ENCODE assay signal across 27 cellular contexts in the genomic region with DNA sequence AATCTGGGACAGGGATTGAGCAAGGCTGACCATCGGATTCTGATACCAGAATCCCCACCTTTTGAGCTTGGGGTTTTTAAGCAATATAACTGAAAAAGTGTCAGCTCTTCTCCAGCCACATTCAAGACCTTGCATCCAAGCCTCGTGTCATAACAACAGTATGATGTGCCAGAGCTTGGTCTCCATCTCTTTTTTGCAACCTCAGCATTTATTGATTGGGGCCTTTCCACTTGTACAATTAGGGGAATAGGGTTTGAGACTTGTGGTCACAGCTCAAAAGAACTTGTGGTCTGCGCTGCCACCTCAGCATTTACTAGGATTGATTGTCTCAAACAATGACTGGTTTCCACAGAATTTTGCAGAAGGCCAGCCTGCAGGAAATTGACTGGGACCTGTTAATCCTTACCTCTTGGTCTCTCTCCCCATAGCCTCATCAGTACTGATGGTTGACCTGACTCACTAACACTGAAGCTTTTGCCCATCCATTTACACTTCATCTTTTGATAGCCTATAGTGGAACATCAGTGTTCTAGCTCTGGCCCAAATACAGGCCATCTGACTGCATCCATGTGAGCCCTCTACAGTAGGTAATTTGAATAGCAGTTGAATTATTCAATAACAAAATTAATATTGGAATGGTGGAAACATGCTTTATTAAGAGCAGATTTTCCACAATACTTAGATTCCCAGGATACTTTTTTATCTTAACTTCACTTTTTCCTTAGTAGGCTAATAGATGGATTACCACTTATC.
A peak's percentile ranks its signal among the peaks of the same experiment; 100 is the strongest.
DNase-seq lines count a peak whose midpoint lies in the region; ATAC-seq and TF ChIP-seq lines count a peak whose summit lies in the region.
"Had no signal": no experiment of that assay in that cellular context is flagged by ENCODE, and none has a peak within 500 bp of the region (broad histone marks: within the 10 kb centered on the region; RNA-seq: fewer than 3 reads in every experiment).

No MANE protein-coding gene starts in this region.

- H3K27ac Mint-ChIP-seq in HFFc6, result no peak overlapping the region
- H3K27ac Mint-ChIP-seq: activated CD8-positive, alpha-beta memory T cell treated with anti-CD3 and anti-CD28 coated beads, Interleukin-2, amount 10 ng/mL, durations not matched to agents 7 days and 5 days; activated naive CD8-positive, alpha-beta T cell treated with anti-CD3 and anti-CD28 coated beads for 36 hours; activated T-helper 1 cell treated with anti-CD3 and anti-CD28 coated beads, Interleukin-12 subunit alpha, Interleukin-12 subunit beta, Interleukin-2, Interleukin-4 antibody, amounts not matched to agents 30 ng/mL and 10 ng/mL and 1 ng/mL, durations not matched to agents 14 hours and 24 hours and 36 hours; naive thymus-derived CD4-positive, alpha-beta T cell; stimulated activated naive CD8-positive, alpha-beta T cell treated with anti-CD3 and anti-CD28 coated beads, Interleukin-15, amount 100 ng/mL, for 72 hours had no signal

- no peaks in the 10 kb centered on the region for H3K36me3 Mint-ChIP-seq in HFFc6 (ENCODE audit: low read depth)
- H3K36me3 Mint-ChIP-seq: activated CD8-positive, alpha-beta memory T cell treated with anti-CD3 and anti-CD28 coated beads, Interleukin-2, amount 10 ng/mL, durations not matched to agents 7 days and 5 days; activated naive CD8-positive, alpha-beta T cell treated with anti-CD3 and anti-CD28 coated beads for 36 hours; naive thymus-derived CD4-positive, alpha-beta T cell had no signal

- DNase-seq in HFFc6 (no peak), fibroblast of mammary gland (ENCODE audit: low read depth) (no peak), NCI-H524 treated with DMSO at 0.1 percent for 48 hours (lab: John Stamatoyannopoulos, UW) (no peak)
- DNase-seq: activated CD4-positive, alpha-beta T cell treated with anti-CD3 and anti-CD28 coated beads for 48 hours; activated CD8-positive, alpha-beta memory T cell treated with anti-CD3 and anti-CD28 coated beads, Interleukin-2, amount 10 ng/mL, durations not matched to agents 7 days and 5 days; activated naive CD8-positive, alpha-beta T cell treated with anti-CD3 and anti-CD28 coated beads for 36 hours; Caco-2; colonic mucosa; KG1; left cardiac atrium; naive thymus-derived CD4-positive, alpha-beta T cell; NCI-H1092; NCI-H1930; NCI-H2227 treated with DMSO at 0.1 percent for 48 hours; NCI-H82; occipital lobe; retina; SIG-M5; stimulated activated CD4-positive, alpha-beta T cell treated with anti-CD3 and anti-CD28 coated beads, Interleukin-4, amount 100 ng/mL, for 4 hours; stimulated activated naive CD8-positive, alpha-beta T cell treated with anti-CD3 and anti-CD28 coated beads, Interleukin-15, amount 100 ng/mL, for 72 hours; T-helper 1 cell; tibial artery had no signal

- no peaks in the 10 kb centered on the region for H3K9me3 Mint-ChIP-seq in HFFc6
- H3K9me3 Mint-ChIP-seq: activated naive CD8-positive, alpha-beta T cell treated with anti-CD3 and anti-CD28 coated beads for 36 hours; activated T-helper 1 cell treated with anti-CD3 and anti-CD28 coated beads, Interleukin-12 subunit alpha, Interleukin-12 subunit beta, Interleukin-2, Interleukin-4 antibody, amounts not matched to agents 30 ng/mL and 10 ng/mL and 1 ng/mL, durations not matched to agents 14 hours and 24 hours and 36 hours; stimulated activated naive CD8-positive, alpha-beta T cell treated with anti-CD3 and anti-CD28 coated beads, Interleukin-15, amount 100 ng/mL, for 72 hours had no signal

- ATAC-seq in esophagus mucosa (no peak), HG02885 (IDR thresholded peaks at IDR 0.05; ENCODE audit: poor library complexity, unreplicated experiment) (no peak)
- ATAC-seq: activated CD8-positive, alpha-beta memory T cell treated with anti-CD3 and anti-CD28 coated beads, Interleukin-2, amount 10 ng/mL, durations not matched to agents 7 days and 5 days; left cardiac atrium; naive thymus-derived CD4-positive, alpha-beta T cell; stimulated activated naive CD8-positive, alpha-beta T cell treated with anti-CD3 and anti-CD28 coated beads, Interleukin-15, amount 100 ng/mL, for 72 hours had no signal

- no peak overlapping the region for H3K27ac ChIP-seq in C4-2B
- no peak overlapping the region for H3K27ac ChIP-seq in VCaP
- H3K27ac ChIP-seq: colonic mucosa, tibial artery had no signal

- TF ChIP-seq CTCF in C4-2B (conservative IDR thresholded peaks at IDR 0.05) (peak; percentile 37), HFFc6 (IDR thresholded peaks at IDR 0.05) (peak; percentile 56), VCaP (conservative IDR thresholded peaks at IDR 0.05) (0 out of 2 replicates have a peak, but pooled peaks have one; percentile 12), fibroblast of mammary gland (conservative IDR thresholded peaks at IDR 0.05; ENCODE audit: control insufficient read depth, insufficient read depth, low read depth, low read length) (peak; percentile 29)

- no peaks in the 10 kb centered on the region for H3K4me1 Mint-ChIP-seq in HFFc6 (ENCODE audit: low read depth)
- H3K4me1 Mint-ChIP-seq: activated CD8-positive, alpha-beta memory T cell treated with anti-CD3 and anti-CD28 coated beads, Interleukin-2, amount 10 ng/mL, durations not matched to agents 7 days and 5 days; activated naive CD8-positive, alpha-beta T cell treated with anti-CD3 and anti-CD28 coated beads for 36 hours; naive thymus-derived CD4-positive, alpha-beta T cell; stimulated activated naive CD8-positive, alpha-beta T cell treated with anti-CD3 and anti-CD28 coated beads, Interleukin-15, amount 100 ng/mL, for 72 hours had no signal

- H3K4me3 ChIP-seq in fibroblast of mammary gland (ENCODE audit: control insufficient read depth, low read depth, low read length), result no peak overlapping the region
- H3K4me3 ChIP-seq: colonic mucosa, tibial artery had no signal

- H3K27me3 Mint-ChIP-seq in HFFc6 (ENCODE audit: insufficient read depth), result no peaks in the 10 kb centered on the region
- H3K27me3 Mint-ChIP-seq: activated CD8-positive, alpha-beta memory T cell treated with anti-CD3 and anti-CD28 coated beads, Interleukin-2, amount 10 ng/mL, durations not matched to agents 7 days and 5 days; activated naive CD8-positive, alpha-beta T cell treated with anti-CD3 and anti-CD28 coated beads for 36 hours; naive thymus-derived CD4-positive, alpha-beta T cell; stimulated activated naive CD8-positive, alpha-beta T cell treated with anti-CD3 and anti-CD28 coated beads, Interleukin-15, amount 100 ng/mL, for 72 hours had no signal

- H3K4me3 Mint-ChIP-seq in HFFc6, result no peak overlapping the region
- H3K4me3 Mint-ChIP-seq: activated CD8-positive, alpha-beta memory T cell treated with anti-CD3 and anti-CD28 coated beads, Interleukin-2, amount 10 ng/mL, durations not matched to agents 7 days and 5 days; activated naive CD8-positive, alpha-beta T cell treated with anti-CD3 and anti-CD28 coated beads for 36 hours; activated T-helper 1 cell treated with anti-CD3 and anti-CD28 coated beads, Interleukin-12 subunit alpha, Interleukin-12 subunit beta, Interleukin-2, Interleukin-4 antibody, amounts not matched to agents 30 ng/mL and 10 ng/mL and 1 ng/mL, durations not matched to agents 14 hours and 24 hours and 36 hours; naive thymus-derived CD4-positive, alpha-beta T cell; stimulated activated naive CD8-positive, alpha-beta T cell treated with anti-CD3 and anti-CD28 coated beads, Interleukin-15, amount 100 ng/mL, for 72 hours had no signal
